17 cellular contexts compared by ENCODE assay signal in genomic region chr3:69723389-69723788, GRCh38. TPM values are rescaled to one million over a fixed set of nuclear protein-coding genes. Genes with fewer than 3 reads are reported as not detected.
DNase-seq lines count a peak whose midpoint lies in the region; ATAC-seq and TF ChIP-seq lines count a peak whose summit lies in the region.
"Had no signal": no experiment of that assay in that cellular context is flagged by ENCODE, and none has a peak within 500 bp of the region (broad histone marks: within the 10 kb centered on the region; RNA-seq: fewer than 3 reads in every experiment).

No MANE protein-coding gene starts in this region.

- H3K27ac ChIP-seq in VCaP (peak overlapping the region; percentile 14; the same call in 1 of the 2 replicates), parathyroid adenoma (peak overlapping the region; percentile 6)

- no peaks in the 10 kb centered on the region for H3K9me3 ChIP-seq in parathyroid adenoma (ENCODE audit: control insufficient read depth, low read length)
- no peaks in the 10 kb centered on the region for H3K9me3 ChIP-seq in mucosa of descending colon

- TF ChIP-seq CTCF in VCaP (conservative IDR thresholded peaks at IDR 0.05) (no peak), parathyroid adenoma (IDR thresholded peaks at IDR 0.05) (no peak), mucosa of descending colon (IDR thresholded peaks at IDR 0.05) (no peak), osteocyte (IDR thresholded peaks at IDR 0.05) (no peak)

- H3K36me3 ChIP-seq in parathyroid adenoma (ENCODE audit: control insufficient read depth, insufficient read depth, low read length) (no peaks in the 10 kb centered on the region), mucosa of descending colon (ENCODE audit: low read depth) (no peaks in the 10 kb centered on the region)

- H3K9ac ChIP-seq in parathyroid adenoma, result no peak overlapping the region

- no peaks in the 10 kb centered on the region for H3K4me1 Mint-ChIP-seq in activated T-cell treated with anti-CD3 and anti-CD28 coated beads, Interleukin-2, amount 50 U/mL, for 72 hours (ENCODE audit: low read depth)
- no peaks in the 10 kb centered on the region for H3K4me1 Mint-ChIP-seq in activated T-cell treated with anti-CD3 and anti-CD28 coated beads, Interleukin-2, amount 50 U/mL, for 4 hours (ENCODE audit: low read depth)
- H3K4me1 Mint-ChIP-seq in activated naive CD4-positive, alpha-beta T cell treated with anti-CD3 and anti-CD28 coated beads, Interleukin-2, amount 10 ng/mL, durations not matched to agents 7 days and 5 days, result no peaks in the 10 kb centered on the region
- H3K4me1 Mint-ChIP-seq in osteocyte (ENCODE audit: unreplicated experiment), result peaks cover 7% of the 10 kb centered on the region
- H3K4me1 Mint-ChIP-seq: B cell had no signal

- no peaks in the 10 kb centered on the region for H3K9me3 Mint-ChIP-seq in activated T-cell treated with anti-CD3 and anti-CD28 coated beads, Interleukin-2, amount 50 U/mL, for 72 hours
- no peaks in the 10 kb centered on the region for H3K9me3 Mint-ChIP-seq in activated T-cell treated with anti-CD3 and anti-CD28 coated beads, Interleukin-2, amount 50 U/mL, for 4 hours
- no peaks in the 10 kb centered on the region for H3K9me3 Mint-ChIP-seq in activated naive CD4-positive, alpha-beta T cell treated with anti-CD3 and anti-CD28 coated beads, Interleukin-2, amount 10 ng/mL, durations not matched to agents 7 days and 5 days
- no peaks in the 10 kb centered on the region for H3K9me3 Mint-ChIP-seq in osteocyte (ENCODE audit: unreplicated experiment)
- H3K9me3 Mint-ChIP-seq: CD4-positive, alpha-beta T cell; GM23338 had no signal

- no peaks in the 10 kb centered on the region for H3K79me2 ChIP-seq in parathyroid adenoma

- CTCF ChIA-PET in activated naive CD4-positive, alpha-beta T cell treated with anti-CD3 and anti-CD28 coated beads, Interleukin-2, amount 10 ng/mL, durations not matched to agents 7 days and 5 days (lab: Charles Lee), result no interaction called here

- no peak for DNase-seq in activated T-cell treated with anti-CD3 and anti-CD28 coated beads, Interleukin-2, amount 50 U/mL, for 72 hours
- no peak for DNase-seq in activated T-cell treated with anti-CD3 and anti-CD28 coated beads, Interleukin-2, amount 50 U/mL, for 4 hours
- peak; percentile 68 for DNase-seq in RPMI8226
- no peak for DNase-seq in mucosa of descending colon
- DNase-seq in activated naive CD4-positive, alpha-beta T cell treated with anti-CD3 and anti-CD28 coated beads, Interleukin-2, amount 10 ng/mL, durations not matched to agents 7 days and 5 days, result no peak
- DNase-seq in osteocyte (ENCODE audit: extremely low spot score, unreplicated experiment), result no peak
- DNase-seq: C1 segment of cervical spinal cord; Calu3; CD4-positive, alpha-beta T cell; DMS153; DMS79 treated with DMSO at 0.1 percent for 48 hours; EL; H7 had no signal

- intact Hi-C loops in mucosa of descending colon (cut with DNase I, micrococcal nuclease), result no loop called here

- H3K27ac Mint-ChIP-seq in activated T-cell treated with anti-CD3 and anti-CD28 coated beads, Interleukin-2, amount 50 U/mL, for 72 hours, result peak overlapping the region; percentile 72
- no peak overlapping the region for H3K27ac Mint-ChIP-seq in activated naive CD4-positive, alpha-beta T cell treated with anti-CD3 and anti-CD28 coated beads, Interleukin-2, amount 10 ng/mL, durations not matched to agents 7 days and 5 days
- H3K27ac Mint-ChIP-seq in osteocyte (ENCODE audit: unreplicated experiment), result no peak overlapping the region
- H3K27ac Mint-ChIP-seq: B cell; CD4-positive, alpha-beta T cell; GM23338 had no signal

- no peak overlapping the region for H2AFZ ChIP-seq in parathyroid adenoma
- H2AFZ ChIP-seq: GM23338 had no signal

- H3K4me2 ChIP-seq in parathyroid adenoma (ENCODE audit: low read length), result peak overlapping the region; percentile 50
- H3K4me2 ChIP-seq: GM23338 had no signal

- H3K36me3 Mint-ChIP-seq in activated T-cell treated with anti-CD3 and anti-CD28 coated beads, Interleukin-2, amount 50 U/mL, for 72 hours (ENCODE audit: insufficient read depth in 2 of 2), result no peaks in the 10 kb centered on the region
- no peaks in the 10 kb centered on the region for H3K36me3 Mint-ChIP-seq in activated T-cell treated with anti-CD3 and anti-CD28 coated beads, Interleukin-2, amount 50 U/mL, for 4 hours (ENCODE audit: insufficient read depth)
- no peaks in the 10 kb centered on the region for H3K36me3 Mint-ChIP-seq in activated naive CD4-positive, alpha-beta T cell treated with anti-CD3 and anti-CD28 coated beads, Interleukin-2, amount 10 ng/mL, durations not matched to agents 7 days and 5 days
- no peaks in the 10 kb centered on the region for H3K36me3 Mint-ChIP-seq in osteocyte (ENCODE audit: unreplicated experiment)

- H3K4me1 ChIP-seq in parathyroid adenoma (peaks cover 8% of the 10 kb centered on the region), mucosa of descending colon (ENCODE audit: low read depth) (no peaks in the 10 kb centered on the region)

- no peak for ATAC-seq in activated T-cell treated with anti-CD3 and anti-CD28 coated beads, Interleukin-2, amount 50 U/mL, for 72 hours (replicated peaks in 1 of 2)
- ATAC-seq in activated T-cell treated with anti-CD3 and anti-CD28 coated beads, Interleukin-2, amount 50 U/mL, for 4 hours, result no peak
- ATAC-seq in mucosa of descending colon, result no peak
- ATAC-seq: GM23338 had no signal

- H3K27me3 ChIP-seq in parathyroid adenoma (ENCODE audit: control insufficient read depth, insufficient read depth, low read length), result no peaks in the 10 kb centered on the region

- no peaks in the 10 kb centered on the region for H3K27me3 Mint-ChIP-seq in activated T-cell treated with anti-CD3 and anti-CD28 coated beads, Interleukin-2, amount 50 U/mL, for 72 hours (ENCODE audit: low read depth)
- no peaks in the 10 kb centered on the region for H3K27me3 Mint-ChIP-seq in activated T-cell treated with anti-CD3 and anti-CD28 coated beads, Interleukin-2, amount 50 U/mL, for 4 hours (ENCODE audit: low read depth)
- no peaks in the 10 kb centered on the region for H3K27me3 Mint-ChIP-seq in activated naive CD4-positive, alpha-beta T cell treated with anti-CD3 and anti-CD28 coated beads, Interleukin-2, amount 10 ng/mL, durations not matched to agents 7 days and 5 days
- peaks cover 5% of the 10 kb centered on the region for H3K27me3 Mint-ChIP-seq in osteocyte (ENCODE audit: unreplicated experiment)
- H3K27me3 Mint-ChIP-seq: CD4-positive, alpha-beta T cell had no signal

- H3K4me3 ChIP-seq in parathyroid adenoma (ENCODE audit: low read depth, low read length) (no peak overlapping the region), mucosa of descending colon (no peak overlapping the region)
- H3K4me3 ChIP-seq: GM23338 had no signal

- H3K4me3 Mint-ChIP-seq in activated T-cell treated with anti-CD3 and anti-CD28 coated beads, Interleukin-2, amount 50 U/mL, for 72 hours, result no peak overlapping the region
- H3K4me3 Mint-ChIP-seq in activated T-cell treated with anti-CD3 and anti-CD28 coated beads, Interleukin-2, amount 50 U/mL, for 4 hours, result no peak overlapping the region
- no peak overlapping the region for H3K4me3 Mint-ChIP-seq in activated naive CD4-positive, alpha-beta T cell treated with anti-CD3 and anti-CD28 coated beads, Interleukin-2, amount 10 ng/mL, durations not matched to agents 7 days and 5 days
- H3K4me3 Mint-ChIP-seq in osteocyte (ENCODE audit: unreplicated experiment), result no peak overlapping the region
- H3K4me3 Mint-ChIP-seq: B cell; CD4-positive, alpha-beta T cell; GM23338 had no signal

RNA-seq across cellular contexts. Expression of gene MITF, which starts 15.9 kb away (rescaled TPM):
- under 1 TPM; 0.32 to 0.46 TPM for total RNA-seq in activated T-cell treated with anti-CD3 and anti-CD28 coated beads, Interleukin-2, amount 50 U/mL, for 72 hours
- total RNA-seq in activated T-cell treated with anti-CD3 and anti-CD28 coated beads, Interleukin-2, amount 50 U/mL, for 4 hours, result under 1 TPM in 1 of 3 donors, not detected in 2; 0.05 TPM
- total RNA-seq in mucosa of descending colon (10 to 100 TPM in 1 of 3 donors, 1 to 10 TPM in 2; 3.2 to 56.1 (median 5.5) TPM), osteocyte (5.8 and 6.1 TPM in 2 replicates)
- total RNA-seq: B cell; CD4-positive, alpha-beta T cell had no signal
